Comparison of ENCODE assay signal across 30 cellular contexts in the genomic region with DNA sequence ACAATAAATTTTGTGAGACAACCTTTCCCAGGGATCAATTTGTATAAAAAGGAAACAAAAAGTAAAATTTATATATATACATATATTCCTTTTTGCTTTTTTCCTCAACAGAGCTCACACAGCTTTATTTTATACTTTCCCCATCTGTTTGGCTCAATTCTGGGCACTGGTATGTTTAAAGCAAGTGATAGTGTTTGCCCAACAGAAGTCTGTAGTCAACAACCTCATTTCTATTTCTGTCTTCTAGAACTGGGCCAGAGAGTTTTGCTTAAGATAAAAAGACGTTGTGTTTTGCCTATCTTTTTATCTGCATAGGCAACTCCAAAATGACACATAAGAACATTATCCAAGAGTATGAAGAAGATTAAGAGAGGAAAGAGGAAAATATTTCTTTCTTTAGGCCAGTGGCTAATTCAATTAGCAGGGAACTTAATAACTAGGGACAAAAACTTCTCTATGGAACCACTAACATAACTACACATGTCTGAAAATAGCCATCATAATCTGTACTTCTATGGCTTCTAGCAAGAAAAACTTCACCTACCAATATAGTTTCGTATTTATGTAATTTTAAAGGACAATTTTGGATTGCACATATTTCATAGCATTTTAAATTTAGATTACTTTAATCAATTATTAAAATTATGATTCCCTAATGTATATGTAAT.
"Had no signal": no experiment of that assay in that cellular context is flagged by ENCODE, and none has a peak within 500 bp of the region (broad histone marks: within the 10 kb centered on the region; RNA-seq: fewer than 3 reads in every experiment).

No MANE protein-coding gene starts in this region.

- DNase-seq: activated CD4-positive, alpha-beta memory T cell treated with anti-CD3 and anti-CD28 coated beads, Interleukin-2, amount 10 ng/mL, durations not matched to agents 7 days and 5 days; activated CD4-positive, alpha-beta T cell treated with anti-CD3 and anti-CD28 coated beads for 1 hour; activated CD4-positive, alpha-beta T cell treated with anti-CD3 and anti-CD28 coated beads for 4 hours; activated CD4-positive, alpha-beta T cell treated with anti-CD3 and anti-CD28 coated beads, Interleukin-2, amount 10 ng/mL, durations not matched to agents 7 days and 5 days; activated CD4-positive, alpha-beta T cell treated with anti-CD3 and anti-CD28 coated beads, Interleukin-2, amount 50 U/mL, for 4 hours; activated CD8-positive, alpha-beta memory T cell treated with anti-CD3 and anti-CD28 coated beads, Interleukin-2, amount 50 U/mL, for 48 hours; activated gamma-delta T cell; activated naive CD4-positive, alpha-beta T cell; activated naive CD4-positive, alpha-beta T cell treated with anti-CD3 and anti-CD28 coated beads, Interleukin-2, amount 10 ng/mL, durations not matched to agents 7 days and 5 days; activated naive CD8-positive, alpha-beta T cell treated with anti-CD3 and anti-CD28 coated beads, Interleukin-2, amount 10 ng/mL, durations not matched to agents 7 days and 5 days; activated T-cell treated with anti-CD3 and anti-CD28 coated beads for 4 hours; activated T-cell treated with anti-CD3 and anti-CD28 coated beads, Interleukin-2, amount 50 U/mL, for 24 hours; activated T-cell treated with anti-CD3 and anti-CD28 coated beads, Interleukin-2, amount 50 U/mL, for 72 hours; central memory CD4-positive, alpha-beta T cell; cerebellar nuclear complex; colonic mucosa; effector CD8-positive, alpha-beta T cell; esophagus squamous epithelium; foreskin melanocyte; glutamatergic neuron; T-helper 2 cell had no signal

- FAIRE-seq: endometrium, endothelial cell of umbilical vein had no signal

- H3K4me3 ChIP-seq: ascending aorta, breast epithelium, cardiac muscle cell, colonic mucosa, esophagus squamous epithelium had no signal

- ATAC-seq: activated naive CD4-positive, alpha-beta T cell treated with anti-CD3 and anti-CD28 coated beads, Interleukin-2, amount 50 U/mL, for 72 hours; activated T-cell treated with anti-CD3 and anti-CD28 coated beads, Interleukin-2, amount 50 U/mL, for 72 hours; WTC11 had no signal

- H3K36me3 ChIP-seq: ascending aorta, breast epithelium, cardiac muscle cell, colonic mucosa, esophagus squamous epithelium had no signal

- H3K27ac ChIP-seq: ascending aorta, breast epithelium, cardiac muscle cell, colonic mucosa, epithelial cell of prostate, esophagus squamous epithelium, VCaP had no signal

- H3K4me1 ChIP-seq: ascending aorta, breast epithelium, colonic mucosa, esophagus squamous epithelium had no signal

- H3K9me3 ChIP-seq: ascending aorta, breast epithelium, colonic mucosa, esophagus squamous epithelium had no signal

- H3K27me3 ChIP-seq: ascending aorta, breast epithelium, cardiac muscle cell, colonic mucosa, esophagus squamous epithelium had no signal
